ENCODE assay signal across 21 cellular contexts in the genomic region with DNA sequence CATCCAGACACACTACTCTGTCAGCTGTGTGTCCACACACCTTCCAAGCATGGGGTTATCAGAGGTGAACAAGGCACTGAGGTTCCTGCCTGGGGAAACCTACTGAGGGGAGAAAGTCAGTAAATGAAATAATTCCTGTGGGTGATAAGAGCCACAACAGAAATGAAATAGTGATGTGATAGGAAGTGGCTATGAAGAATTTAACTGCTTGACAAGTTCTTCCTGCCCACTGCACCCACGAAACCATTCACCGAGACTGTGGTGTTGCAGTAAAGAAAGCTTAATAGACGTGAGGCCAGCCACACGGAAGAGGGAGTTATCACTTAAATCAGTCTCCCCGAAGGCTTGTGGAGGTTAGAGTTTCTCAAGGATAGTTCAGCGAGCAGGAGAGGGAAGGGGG.
"Had no signal": no experiment of that assay in that cellular context is flagged by ENCODE, and none has a peak within 500 bp of the region (broad histone marks: within the 10 kb centered on the region; RNA-seq: fewer than 3 reads in every experiment).

No MANE protein-coding gene starts in this region.

- H3K4me3 ChIP-seq: dorsolateral prefrontal cortex, left lung, mucosa of descending colon, neural progenitor cell, prostate gland, right lobe of liver, suprapubic skin, transverse colon, upper lobe of right lung, vagina had no signal

- H3K4me1 Mint-ChIP-seq: naive B cell, neural progenitor cell had no signal

- H3K36me3 Mint-ChIP-seq: mesothelial cell of epicardium; naive B cell; neural progenitor cell; stimulated activated naive B cell treated with anti-CD40 and anti-IgM and Interleukin-4, amounts not matched to agents 10 μg/mL and 1 μg/mL and 100 μg/mL, for 72 hours had no signal

- H3K27me3 ChIP-seq: neural progenitor cell, right lobe of liver, suprapubic skin, transverse colon, upper lobe of right lung, vagina had no signal

- H3K36me3 ChIP-seq: left lung, neural progenitor cell, prostate gland, right lobe of liver, suprapubic skin, transverse colon, upper lobe of right lung, vagina had no signal

- H3K27ac Mint-ChIP-seq: mesothelial cell of epicardium; natural killer cell treated with Interleukin-12 subunit alpha and Interleukin-12 subunit beta and Interleukin-15 and Interleukin-18, amount 100 ng/mL, for 72 hours; neural progenitor cell; stimulated activated naive B cell treated with anti-CD40 and anti-IgM and Interleukin-4, amounts not matched to agents 10 μg/mL and 1 μg/mL and 100 μg/mL, for 72 hours; stimulated activated naive CD8-positive, alpha-beta T cell treated with anti-CD3 and anti-CD28 coated beads, Interleukin-15, Interleukin-2, amounts not matched to agents 100 ng/mL and 50 ng/mL, for 24 hours had no signal

- H3K4me1 ChIP-seq: left lung, neural progenitor cell, prostate gland, right lobe of liver, upper lobe of right lung, vagina had no signal

- H3K27ac ChIP-seq: dorsolateral prefrontal cortex, left lung, neural progenitor cell, prostate gland, right lobe of liver, suprapubic skin, transverse colon, upper lobe of right lung, vagina had no signal

- ATAC-seq: left lung; mucosa of descending colon; natural killer cell treated with Interleukin-12 subunit alpha and Interleukin-12 subunit beta and Interleukin-15 and Interleukin-18, amount 100 ng/mL, for 72 hours; right lobe of liver; stimulated activated naive B cell treated with anti-CD40 and anti-IgM and Interleukin-4, amounts not matched to agents 10 μg/mL and 1 μg/mL and 100 μg/mL, for 72 hours; upper lobe of right lung had no signal

- H3K9me3 ChIP-seq: left lung, mucosa of descending colon, prostate gland, right lobe of liver, suprapubic skin, transverse colon, upper lobe of right lung, vagina had no signal

- H3K4me3 Mint-ChIP-seq: mesothelial cell of epicardium; natural killer cell treated with Interleukin-12 subunit alpha and Interleukin-12 subunit beta and Interleukin-15 and Interleukin-18, amount 100 ng/mL, for 72 hours; neural progenitor cell; stimulated activated naive B cell treated with anti-CD40 and anti-IgM and Interleukin-4, amounts not matched to agents 10 μg/mL and 1 μg/mL and 100 μg/mL, for 72 hours; stimulated activated naive CD8-positive, alpha-beta T cell treated with anti-CD3 and anti-CD28 coated beads, Interleukin-15, Interleukin-2, amounts not matched to agents 100 ng/mL and 50 ng/mL, for 24 hours had no signal

- H3K9me3 Mint-ChIP-seq: mesothelial cell of epicardium had no signal

- DNase-seq: dorsolateral prefrontal cortex; effector CD4-positive, alpha-beta T cell; head of caudate nucleus; left lung; mesenchymal stem cell; mucosa of descending colon; naive B cell; right lobe of liver; small intestine; stimulated activated CD4-positive, alpha-beta T cell treated with anti-CD3 and anti-CD28 coated beads, Interleukin-15, amount 100 ng/mL, for 24 hours; stimulated activated CD4-positive, alpha-beta T cell treated with anti-CD3 and anti-CD28 coated beads, Interleukin-2, amount 100 ng/mL, for 48 hours; stimulated activated naive B cell treated with anti-CD40 and anti-IgM and Interleukin-4, amounts not matched to agents 10 μg/mL and 1 μg/mL and 100 μg/mL, for 72 hours; transverse colon; upper lobe of right lung had no signal
